2 cellular contexts compared by ENCODE assay signal in genomic region chr11:65308281-65308891, GRCh38.
TF ChIP-seq lines count a peak whose summit lies in the region.

No MANE protein-coding gene starts in this region.

TF ChIP-seq in A549, 52 proteins besides CTCF, POLR2A, EP300 and RAD21 (continued from another document):
- TF ChIP-seq, protein P1, sequence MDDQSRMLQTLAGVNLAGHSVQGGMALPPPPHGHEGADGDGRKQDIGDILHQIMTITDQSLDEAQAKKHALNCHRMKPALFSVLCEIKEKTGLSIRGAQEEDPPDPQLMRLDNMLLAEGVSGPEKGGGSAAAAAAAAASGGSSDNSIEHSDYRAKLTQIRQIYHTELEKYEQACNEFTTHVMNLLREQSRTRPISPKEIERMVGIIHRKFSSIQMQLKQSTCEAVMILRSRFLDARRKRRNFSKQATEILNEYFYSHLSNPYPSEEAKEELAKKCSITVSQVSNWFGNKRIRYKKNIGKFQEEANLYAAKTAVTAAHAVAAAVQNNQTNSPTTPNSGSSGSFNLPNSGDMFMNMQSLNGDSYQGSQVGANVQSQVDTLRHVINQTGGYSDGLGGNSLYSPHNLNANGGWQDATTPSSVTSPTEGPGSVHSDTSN (IDR thresholded peaks at IDR 0.05) = no peak
- TF ChIP-seq HOXB13 (CRISPR knock-in tag; IDR thresholded peaks at IDR 0.05; ENCODE audit: low read depth) (no peak), RFX5 (IDR thresholded peaks at IDR 0.05) (no peak), MAFK (IDR thresholded peaks at IDR 0.05; ENCODE audit: partially characterized antibody) (peak; percentile 69)

TF ChIP-seq in Ishikawa, 13 proteins besides CTCF, POLR2A, EP300 and RAD21 (continued from another document):
- TF ChIP-seq, protein P2, sequence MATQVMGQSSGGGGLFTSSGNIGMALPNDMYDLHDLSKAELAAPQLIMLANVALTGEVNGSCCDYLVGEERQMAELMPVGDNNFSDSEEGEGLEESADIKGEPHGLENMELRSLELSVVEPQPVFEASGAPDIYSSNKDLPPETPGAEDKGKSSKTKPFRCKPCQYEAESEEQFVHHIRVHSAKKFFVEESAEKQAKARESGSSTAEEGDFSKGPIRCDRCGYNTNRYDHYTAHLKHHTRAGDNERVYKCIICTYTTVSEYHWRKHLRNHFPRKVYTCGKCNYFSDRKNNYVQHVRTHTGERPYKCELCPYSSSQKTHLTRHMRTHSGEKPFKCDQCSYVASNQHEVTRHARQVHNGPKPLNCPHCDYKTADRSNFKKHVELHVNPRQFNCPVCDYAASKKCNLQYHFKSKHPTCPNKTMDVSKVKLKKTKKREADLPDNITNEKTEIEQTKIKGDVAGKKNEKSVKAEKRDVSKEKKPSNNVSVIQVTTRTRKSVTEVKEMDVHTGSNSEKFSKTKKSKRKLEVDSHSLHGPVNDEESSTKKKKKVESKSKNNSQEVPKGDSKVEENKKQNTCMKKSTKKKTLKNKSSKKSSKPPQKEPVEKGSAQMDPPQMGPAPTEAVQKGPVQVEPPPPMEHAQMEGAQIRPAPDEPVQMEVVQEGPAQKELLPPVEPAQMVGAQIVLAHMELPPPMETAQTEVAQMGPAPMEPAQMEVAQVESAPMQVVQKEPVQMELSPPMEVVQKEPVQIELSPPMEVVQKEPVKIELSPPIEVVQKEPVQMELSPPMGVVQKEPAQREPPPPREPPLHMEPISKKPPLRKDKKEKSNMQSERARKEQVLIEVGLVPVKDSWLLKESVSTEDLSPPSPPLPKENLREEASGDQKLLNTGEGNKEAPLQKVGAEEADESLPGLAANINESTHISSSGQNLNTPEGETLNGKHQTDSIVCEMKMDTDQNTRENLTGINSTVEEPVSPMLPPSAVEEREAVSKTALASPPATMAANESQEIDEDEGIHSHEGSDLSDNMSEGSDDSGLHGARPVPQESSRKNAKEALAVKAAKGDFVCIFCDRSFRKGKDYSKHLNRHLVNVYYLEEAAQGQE (IDR thresholded peaks at IDR 0.05; ENCODE audit: low read depth) = no peak
